Comparison of ENCODE assay signal across 19 cellular contexts in genomic region chr1:3542635-3543034, GRCh38.
A peak's percentile ranks its signal among the peaks of the same experiment; 100 is the strongest.
DNase-seq lines count a peak whose midpoint lies in the region; ATAC-seq and TF ChIP-seq lines count a peak whose summit lies in the region.
"Had no signal": no experiment of that assay in that cellular context is flagged by ENCODE, and none has a peak within 500 bp of the region (broad histone marks: within the 10 kb centered on the region; RNA-seq: fewer than 3 reads in every experiment).

No MANE protein-coding gene starts in this region.

- H3K79me2 ChIP-seq in osteoblast (ENCODE audit: insufficient read depth, low read length), result no peaks in the 10 kb centered on the region

- no peaks in the 10 kb centered on the region for H3K9me3 ChIP-seq in Panc1 (ENCODE audit: control insufficient read depth, insufficient read depth, low read depth, low read length)
- no peaks in the 10 kb centered on the region for H3K9me3 ChIP-seq in osteoblast (ENCODE audit: low read depth, low read length)
- H3K9me3 ChIP-seq: left ventricle myocardium inferior had no signal

- no peaks in the 10 kb centered on the region for H4K20me1 ChIP-seq in osteoblast (ENCODE audit: insufficient read depth, low read length)

- CTCF ChIA-PET in Panc1 (lab: Charles Lee), result no interaction called here

- H3K4me1 ChIP-seq in Panc1 (ENCODE audit: control insufficient read depth, insufficient read depth, low read length) (peaks cover 45% of the 10 kb centered on the region), osteoblast (ENCODE audit: insufficient read depth, low read length) (peaks cover 39% of the 10 kb centered on the region)

- in situ Hi-C loops in Panc1 (cut with HindIII; ENCODE audit: low pct_unique_long_range_greater_than_20kb, low sequenced_read_pairs), result no loop called here

- BruUV-seq in Panc1 (replicated peaks; lab: Mats Ljungman, UMichigan), result no TSS peak

- H3K36me3 ChIP-seq in Panc1 (ENCODE audit: control insufficient read depth, insufficient read depth, low read length) (no peaks in the 10 kb centered on the region), osteoblast (ENCODE audit: insufficient read depth, low read length) (no peaks in the 10 kb centered on the region)
- H3K36me3 ChIP-seq: left ventricle myocardium inferior had no signal

- POLR2A ChIA-PET in Panc1 (lab: Charles Lee), result interaction anchor here (0.6 kb wide), 1 partner anchor 13 kb away, joined by 3 read pairs; no protein-coding TSS in a partner anchor

- no peak for TF ChIP-seq CTCF in Panc1 (IDR thresholded peaks at IDR 0.05)
- TF ChIP-seq CTCF in osteoblast (IDR thresholded peaks at IDR 0.05; ENCODE audit: extremely low read depth, low read depth, low read length), result no peak

- intact Hi-C loops in Panc1 (cut with micrococcal nuclease; ENCODE audit: unreplicated experiment), result no loop called here

- H3K27me3 ChIP-seq in Panc1 (ENCODE audit: control insufficient read depth, insufficient read depth, low read length) (no peaks in the 10 kb centered on the region), osteoblast (ENCODE audit: insufficient read depth, low read length) (no peaks in the 10 kb centered on the region)

- peak; percentile 19 for ATAC-seq in Panc1
- no peak for ATAC-seq in GM21786 (IDR thresholded peaks at IDR 0.05; ENCODE audit: unreplicated experiment)
- ATAC-seq: effector memory CD8-positive, alpha-beta T cell; T-helper 17 cell had no signal

- no peak overlapping the region for H3K4me3 ChIP-seq in Panc1 (ENCODE audit: low read depth in 2 of 2, low read length in 2 of 2)
- peak overlapping the region; percentile 1 for H3K4me3 ChIP-seq in osteoblast (ENCODE audit: insufficient read depth, low read length)
- H3K4me3 ChIP-seq: left ventricle myocardium inferior had no signal

- no peak overlapping the region for H2AFZ ChIP-seq in osteoblast (ENCODE audit: low read length)

- H3K27ac ChIP-seq in Panc1 (ENCODE audit: low read length) (peak overlapping the region; percentile 75), epithelial cell of prostate (peak overlapping the region; percentile 24), osteoblast (ENCODE audit: low read depth, low read length) (peak overlapping the region; percentile 84)

- peak overlapping the region; percentile 73 for H3K4me2 ChIP-seq in osteoblast (ENCODE audit: insufficient read depth, low read length)

- DNase-seq in 8988T (peak; percentile 62), Panc1 (ENCODE audit: low read depth, low spot score) (no peak), epithelial cell of prostate (ENCODE audit: low read depth, low spot score) (no peak), osteoblast (ENCODE audit: insufficient read length, low spot score, missing footprints) (peak; percentile 94), D341Med (ENCODE audit: low spot score) (no peak), COLO668 (lab: John Stamatoyannopoulos, UW; ENCODE audit: unreplicated experiment) (no peak)
- no peak for DNase-seq in activated T-cell treated with anti-CD3 and anti-CD28 coated beads, Interleukin-2, amount 50 U/mL, for 48 hours
- DNase-seq: CD4-positive, alpha-beta T cell; cerebellar nuclear complex; DND-41; effector memory CD8-positive, alpha-beta T cell; left ventricle myocardium inferior; naive B cell; NCI-H1694 treated with DMSO at 0.1 percent for 48 hours; NCI-H446 treated with DMSO at 0.1 percent for 48 hours; SHP77 treated with DMSO at 0.1 percent for 48 hours; stimulated activated naive CD4-positive, alpha-beta T cell; T-helper 17 cell had no signal

Comparison
In these comparisons a context has a peak if more than half of its experiments do, and no peak if none do; other contexts are left out.
1. DNase-seq: peak in 8988T (single experiment) and osteoblast (single experiment); none in Panc1 (single experiment), epithelial cell of prostate (single experiment), D341Med (single experiment), activated T-cell treated with anti-CD3 and anti-CD28 coated beads, Interleukin-2, amount 50 U/mL, for 48 hours (0 of 2) and COLO668 (single experiment).
2. H3K27ac ChIP-seq: peak in every context shown above with its lines; median percentile 84 in osteoblast; 75 in Panc1; 24 in epithelial cell of prostate.